Comparison of ENCODE assay signal across 8 cellular contexts in the genomic region with DNA sequence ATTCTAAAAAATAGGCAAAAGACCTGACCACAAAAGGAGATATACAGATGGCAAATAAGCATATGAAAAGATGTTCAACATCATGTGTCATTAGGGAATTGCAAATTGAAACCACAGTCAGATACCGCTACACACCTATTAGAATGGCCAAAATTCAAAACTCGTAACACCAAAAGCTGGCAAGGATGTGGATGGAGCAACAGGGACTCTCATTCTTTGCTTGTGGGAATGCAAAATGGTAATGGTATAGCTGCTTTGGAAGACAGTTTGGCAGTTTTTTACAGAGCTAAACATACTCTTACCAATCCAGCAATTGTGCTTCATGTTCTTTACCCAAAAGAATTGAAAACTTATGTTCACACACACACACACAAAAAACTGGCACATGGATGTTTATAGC.
"Had no signal": no experiment of that assay in that cellular context is flagged by ENCODE, and none has a peak within 500 bp of the region (broad histone marks: within the 10 kb centered on the region; RNA-seq: fewer than 3 reads in every experiment).

No MANE protein-coding gene starts in this region.

- H3K4me3 ChIP-seq: GM23248 had no signal

- DNase-seq: GM23248, GOT3, H9, HCEC 1CT, Karpas-422, KBM-7 had no signal

- H2AFZ ChIP-seq: GM23248 had no signal

- H3K9ac ChIP-seq: GM23248, KMS-11 had no signal

- H3K27ac ChIP-seq: GM23248, KMS-11 had no signal

- H3K4me2 ChIP-seq: KMS-11 had no signal

- FAIRE-seq: HTR-8/SVneo had no signal
